Comparison of ENCODE assay signal across 14 cellular contexts in the genomic region with DNA sequence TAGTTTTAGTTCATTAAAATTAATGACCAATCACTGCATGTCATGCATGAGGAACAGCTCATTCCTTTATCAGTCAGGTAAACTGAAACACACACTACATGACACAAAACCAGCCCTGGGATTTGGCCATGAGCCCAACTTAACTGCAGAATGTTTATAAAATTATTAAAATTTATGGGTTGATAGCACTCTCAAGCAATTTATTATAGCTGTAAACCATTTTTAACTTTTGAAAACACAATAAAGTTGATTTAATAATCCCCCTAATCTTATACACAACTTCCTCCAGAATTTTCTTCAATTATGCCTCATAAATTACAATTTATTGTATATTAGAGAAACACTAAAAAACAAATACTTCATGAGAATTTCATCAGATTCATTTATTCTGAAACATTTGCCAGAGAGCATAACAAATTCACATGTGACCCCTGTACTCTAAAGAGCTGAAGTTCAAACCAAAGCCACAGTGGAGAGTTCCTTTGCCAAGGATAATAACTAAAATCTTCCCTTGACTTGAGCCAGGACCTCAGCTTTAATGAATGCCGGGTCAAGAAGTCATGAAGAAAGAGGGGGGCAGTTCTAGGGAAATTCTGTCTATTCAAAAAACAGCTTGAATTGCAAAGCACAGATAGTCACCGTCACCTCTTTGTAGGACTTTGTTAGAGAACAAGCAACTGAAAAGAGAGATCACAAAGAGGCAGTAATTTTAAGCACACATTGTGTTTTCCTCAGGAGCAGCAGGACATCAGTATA.
DNase-seq lines count a peak whose midpoint lies in the region; ATAC-seq lines count a peak whose summit lies in the region.
"Had no signal": no experiment of that assay in that cellular context is flagged by ENCODE, and none has a peak within 500 bp of the region (broad histone marks: within the 10 kb centered on the region; RNA-seq: fewer than 3 reads in every experiment).

No MANE protein-coding gene starts in this region.

- DNase-seq in NCI-H748 (lab: John Stamatoyannopoulos, UW; ENCODE audit: unreplicated experiment) (peak; percentile 12), NCI-H748 treated with DMSO at 0.1 percent for 48 hours (lab: John Stamatoyannopoulos, UW) (no peak), dermis blood vessel endothelial cell (peak; percentile 56), iris pigment epithelial cell (ENCODE audit: low read depth) (peak; percentile 35), ureter (ENCODE audit: low spot score) (peak; percentile 47)
- no peak for DNase-seq in activated CD4-positive, alpha-beta T cell treated with anti-CD3 and anti-CD28 coated beads, Interleukin-2, amount 50 U/mL, for 48 hours
- DNase-seq: 8988T; activated CD4-positive, alpha-beta T cell treated with anti-CD3 and anti-CD28 coated beads, Interleukin-2, amount 50 U/mL, for 1 hour; cortex of kidney; HFFc6; hypothalamus; PC-3 had no signal

- no peak for ATAC-seq in GM19467 (IDR thresholded peaks at IDR 0.05; ENCODE audit: unreplicated experiment)
- no peak for ATAC-seq in HG02884 (IDR thresholded peaks at IDR 0.05; ENCODE audit: unreplicated experiment)
- ATAC-seq: PC-3 had no signal

Comparison
In these comparisons a context has a peak if more than half of its experiments do, and no peak if none do; other contexts are left out.
1. DNase-seq: peak in NCI-H748 (single experiment), dermis blood vessel endothelial cell (single experiment), iris pigment epithelial cell (single experiment) and ureter (single experiment); none in NCI-H748 treated with DMSO at 0.1 percent for 48 hours (single experiment) and activated CD4-positive, alpha-beta T cell treated with anti-CD3 and anti-CD28 coated beads, Interleukin-2, amount 50 U/mL, for 48 hours (0 of 2).